8 cellular contexts compared by ENCODE assay signal in the genomic region with DNA sequence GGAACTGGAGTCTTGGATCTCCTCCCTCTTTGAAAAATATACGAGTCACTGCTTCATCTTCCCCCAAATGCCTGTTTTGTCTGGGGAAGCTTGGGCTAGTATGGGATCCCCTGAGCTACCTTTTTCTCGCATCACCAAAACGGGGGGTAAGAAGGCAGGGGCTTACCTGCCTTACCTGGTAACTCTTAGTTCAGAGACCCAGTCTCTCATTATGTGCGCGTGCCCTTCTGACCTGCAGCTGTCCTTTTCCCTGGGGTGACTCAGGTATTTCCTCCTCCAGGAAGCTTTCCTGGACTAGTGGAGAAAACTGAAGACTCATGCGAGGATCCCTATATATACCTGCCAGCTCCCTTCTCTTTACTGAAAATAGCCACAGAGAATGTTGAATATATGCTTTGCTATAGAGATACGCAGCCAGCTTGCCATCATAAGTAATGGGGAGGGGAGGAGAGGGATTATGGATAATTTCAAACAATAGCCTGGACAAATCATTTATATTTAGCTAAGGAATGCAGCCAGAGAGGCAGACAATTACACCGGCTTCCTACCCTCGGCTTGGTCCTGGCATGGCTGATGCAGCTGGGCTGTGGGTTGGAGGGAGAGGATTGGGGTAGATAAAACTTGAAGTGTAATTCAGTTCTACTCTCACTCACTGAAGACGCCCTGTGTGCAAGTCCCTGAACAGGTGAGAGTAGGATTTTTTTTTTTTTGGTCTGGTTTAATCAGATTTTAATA. TPM values are rescaled to one million over a fixed set of nuclear protein-coding genes. Genes with fewer than 3 reads are reported as not detected.
DNase-seq lines count a peak whose midpoint lies in the region; ATAC-seq and TF ChIP-seq lines count a peak whose summit lies in the region.

No MANE protein-coding gene starts in this region.

- H3K4me3 ChIP-seq in AG10803 (ENCODE audit: low read length) (peak overlapping the region; percentile 72), LNCaP clone FGC (ENCODE audit: low read depth, low read length) (peak overlapping the region; percentile 67)
- H3K4me3 ChIP-seq in effector memory CD4-positive, alpha-beta T cell (ENCODE audit: insufficient read depth, low read depth, low read length, poor library complexity, severe bottlenecking): peak overlapping the region; percentile 38

- peak overlapping the region in 1 of 2 donors; percentile 51 for H3K27ac Mint-ChIP-seq in natural killer cell treated with Interleukin-12 subunit alpha and Interleukin-12 subunit beta and Interleukin-15 and Interleukin-18, amount 100 ng/mL, for 72 hours

- no peak for ATAC-seq in natural killer cell treated with Interleukin-12 subunit alpha and Interleukin-12 subunit beta and Interleukin-15 and Interleukin-18, amount 100 ng/mL, for 72 hours
- ATAC-seq in GM19455 (IDR thresholded peaks at IDR 0.05; ENCODE audit: unreplicated experiment) (no peak), GM21447 (IDR thresholded peaks at IDR 0.05; ENCODE audit: unreplicated experiment) (no peak)
- ATAC-seq in activated CD4-positive, CD25-positive, alpha-beta regulatory T cell treated with anti-CD3 and anti-CD28 coated beads, Interleukin-2, amount 50 U/mL, for 24 hours: no peak

- H3K27ac ChIP-seq in effector memory CD4-positive, alpha-beta T cell (ENCODE audit: insufficient read depth, low read length, poor library complexity, severe bottlenecking): no peak overlapping the region

- no peaks in the 10 kb centered on the region for H3K9me3 Mint-ChIP-seq in natural killer cell treated with Interleukin-12 subunit alpha and Interleukin-12 subunit beta and Interleukin-15 and Interleukin-18, amount 100 ng/mL, for 72 hours

- no peaks in the 10 kb centered on the region for H3K27me3 ChIP-seq in effector memory CD4-positive, alpha-beta T cell (replicated peaks; ENCODE audit: control insufficient read depth, insufficient read depth, low read length, poor library complexity, severe bottlenecking)

- DNase-seq in AG10803 (ENCODE audit: low read depth) (no peak), LNCaP clone FGC (ENCODE audit: low read depth) (no peak), amygdala (lab: John Stamatoyannopoulos, UW) (no peak)
- no peak for DNase-seq in effector memory CD4-positive, alpha-beta T cell
- no peak for DNase-seq in natural killer cell treated with Interleukin-12 subunit alpha and Interleukin-12 subunit beta and Interleukin-15 and Interleukin-18, amount 100 ng/mL, for 72 hours (ENCODE audit: low spot score)

- peaks cover 0 to 5% of the 10 kb centered on the region in 2 donors for H3K4me1 Mint-ChIP-seq in natural killer cell treated with Interleukin-12 subunit alpha and Interleukin-12 subunit beta and Interleukin-15 and Interleukin-18, amount 100 ng/mL, for 72 hours (ENCODE audit: low read depth in 2 of 2)

- H3K9me3 ChIP-seq in effector memory CD4-positive, alpha-beta T cell (ENCODE audit: control insufficient read depth, low read length): no peaks in the 10 kb centered on the region

- peaks cover 11% of the 10 kb centered on the region for H3K4me1 ChIP-seq in effector memory CD4-positive, alpha-beta T cell (ENCODE audit: control insufficient read depth, insufficient read depth, low read length, poor library complexity, severe bottlenecking)

- peaks cover 7 to 8% of the 10 kb centered on the region in 2 donors for H3K27me3 Mint-ChIP-seq in natural killer cell treated with Interleukin-12 subunit alpha and Interleukin-12 subunit beta and Interleukin-15 and Interleukin-18, amount 100 ng/mL, for 72 hours

- peak overlapping the region; percentile 61 for H3K4me3 Mint-ChIP-seq in natural killer cell treated with Interleukin-12 subunit alpha and Interleukin-12 subunit beta and Interleukin-15 and Interleukin-18, amount 100 ng/mL, for 72 hours

- no peaks in the 10 kb centered on the region for H3K36me3 ChIP-seq in effector memory CD4-positive, alpha-beta T cell (ENCODE audit: control insufficient read depth, insufficient read depth, low read length)

- H3K36me3 Mint-ChIP-seq in natural killer cell treated with Interleukin-12 subunit alpha and Interleukin-12 subunit beta and Interleukin-15 and Interleukin-18, amount 100 ng/mL, for 72 hours: no peaks in the 10 kb centered on the region

- TF ChIP-seq CTCF in AG10803 (conservative IDR thresholded peaks at IDR 0.05; ENCODE audit: low read length) (no peak), LNCaP clone FGC (IDR thresholded peaks at IDR 0.05; ENCODE audit: control insufficient read depth, extremely low read depth, insufficient read depth) (no peak)

RNA-seq across cellular contexts. Expression of a gene that starts 1.1 kb away (rescaled TPM):
- total RNA-seq in natural killer cell treated with Interleukin-12 subunit alpha and Interleukin-12 subunit beta and Interleukin-15 and Interleukin-18, amount 100 ng/mL, for 72 hours: under 1 TPM in 1 of 2 donors, not detected in 1; 0.10 TPM
